Comparison of ENCODE assay signal across 12 cellular contexts in the genomic region with DNA sequence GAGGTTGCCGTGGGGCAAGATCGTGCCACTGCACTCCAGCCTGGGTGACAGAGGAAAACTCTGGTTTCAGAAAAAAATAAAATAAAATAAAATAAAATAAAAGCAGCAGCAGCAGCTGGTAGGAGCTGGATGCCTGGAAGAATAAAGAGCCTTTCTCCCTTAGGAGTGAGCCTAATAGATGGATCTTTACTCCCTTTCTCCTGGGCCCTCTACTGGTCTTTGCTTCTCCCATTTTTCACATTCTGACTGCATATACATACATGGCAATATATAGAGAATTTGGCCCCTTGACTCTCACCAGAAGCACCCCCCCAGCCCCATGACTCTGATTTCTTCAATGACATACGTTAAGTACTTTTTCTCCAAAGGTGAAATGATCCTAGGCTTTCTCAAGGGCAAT. TPM values are rescaled to one million over a fixed set of nuclear protein-coding genes. Genes with fewer than 3 reads are reported as not detected.
DNase-seq lines count a peak whose midpoint lies in the region; ATAC-seq, FAIRE-seq and TF ChIP-seq lines count a peak whose summit lies in the region.
"Had no signal": no experiment of that assay in that cellular context is flagged by ENCODE, and none has a peak within 500 bp of the region (broad histone marks: within the 10 kb centered on the region; RNA-seq: fewer than 3 reads in every experiment).

No MANE protein-coding gene starts in this region.

- H3K36me3 ChIP-seq in SK-N-SH (replicated peaks in 1 of 2; ENCODE audit: control insufficient read depth in 1 of 2, insufficient read depth in 2 of 2, low read length in 1 of 2) (no peaks in the 10 kb centered on the region), heart right ventricle (no peaks in the 10 kb centered on the region), sigmoid colon (no peaks in the 10 kb centered on the region), spleen (no peaks in the 10 kb centered on the region)

- no peak overlapping the region for H3K9ac ChIP-seq in SK-N-SH

- H3K4me1 ChIP-seq in SK-N-SH (ENCODE audit: control insufficient read depth in 1 of 2, insufficient read depth in 2 of 2, low read depth in 1 of 2, low read length in 1 of 2) (no peaks in the 10 kb centered on the region; a peak in 1 of 4 replicates), heart right ventricle (peaks cover 0 to 20% (median 11%) of the 10 kb centered on the region in 9 donors), sigmoid colon (no peaks in the 10 kb centered on the region), spleen (peaks cover 12 to 71% (median 41%) of the 10 kb centered on the region in 6 donors)

- H3K4me3 ChIP-seq in AG04449 (ENCODE audit: low read depth, low read length) (no peak overlapping the region), GM12864 (ENCODE audit: low read depth, low read length) (no peak overlapping the region), SK-N-SH (ENCODE audit: low read depth in 2 of 2, low read length in 1 of 2) (no peak overlapping the region), heart right ventricle (no peak overlapping the region), sigmoid colon (no peak overlapping the region), spleen (no peak overlapping the region)

- WGBS in SK-N-SH (ENCODE audit: low lambda C conversion rate): 97% methylated on average over 3 of the region's 3 CpGs
- 75 to 82% methylated on average over 3 of the region's 3 CpGs for WGBS in heart right ventricle, 2 donors
- WGBS in sigmoid colon, 2 donors: 92 to 93% methylated on average over 3 of the region's 3 CpGs
- WGBS in spleen, 5 donors: 88 to 95% (median 91%) methylated on average over 3 of the region's 3 CpGs

- H3K9me3 ChIP-seq in SK-N-SH (no peaks in the 10 kb centered on the region), heart right ventricle (no peaks in the 10 kb centered on the region), sigmoid colon (no peaks in the 10 kb centered on the region), spleen (no peaks in the 10 kb centered on the region)

- TF ChIP-seq CTCF in AG04449 (IDR thresholded peaks at IDR 0.05; ENCODE audit: insufficient read depth, low read length, missing control alignments) (peak; percentile 45), GM12864 (IDR thresholded peaks at IDR 0.05; ENCODE audit: low read depth, low read length, missing control alignments) (peak; percentile 20), SK-N-SH (IDR thresholded peaks at IDR 0.05) (peak; percentile 35), heart right ventricle (IDR thresholded peaks at IDR 0.05) (peak in 5 of 9 donors; percentile 23 to 49 (median 44)), sigmoid colon (IDR thresholded peaks at IDR 0.05) (no peak), spleen (IDR thresholded peaks at IDR 0.05 in 8 of 11, conservative IDR thresholded peaks at IDR 0.05 in 3 of 11) (no peak)

- no peak for TF ChIP-seq POLR2A in sigmoid colon (IDR thresholded peaks at IDR 0.05)
- no peak for TF ChIP-seq POLR2A in H54 (IDR thresholded peaks at IDR 0.05; ENCODE audit: low read depth, low read length)
- no peak for TF ChIP-seq POLR2A in spleen (IDR thresholded peaks at IDR 0.05)
- no peak for TF ChIP-seq POLR2A in erythroblast (IDR thresholded peaks at IDR 0.05; ENCODE audit: low read length)

- TF ChIP-seq RAD21 in SK-N-SH (IDR thresholded peaks at IDR 0.05; ENCODE audit: low read length): peak; percentile 44

- intact Hi-C loops in heart right ventricle (cut with DNase I): loop anchor here in 2 of 10 donors (5.0 to 10.0 kb wide), 2 partner anchors 127 to 134 kb away; no protein-coding TSS in a partner anchor
- intact Hi-C loops in sigmoid colon (cut with DNase I): no loop called here
- intact Hi-C loops in spleen (cut with DNase I; ENCODE audit: low total_unique reads): no loop called here

- no peaks in the 10 kb centered on the region for H3K79me2 ChIP-seq in SK-N-SH (ENCODE audit: insufficient read depth)

- FAIRE-seq in H54 (lab: Jason Lieb, UNC): no peak

- H4K20me1 ChIP-seq in SK-N-SH (ENCODE audit: insufficient read depth): no peaks in the 10 kb centered on the region

- POLR2A ChIA-PET in AG04449 (lab: Yijun Ruan, JAX) (interaction anchor here (1.0 kb wide), 1 partner anchor 9 kb away, joined by 4 read pairs; the partner anchor contains the start of gene MALT1), SK-N-SH (lab: Yijun Ruan, JAX) (no interaction called here)

- TF ChIP-seq EP300 in SK-N-SH (IDR thresholded peaks at IDR 0.05; ENCODE audit: borderline replicate concordance in 1 of 2, low read depth in 1 of 2, low read length in 1 of 2) (no peak), sigmoid colon (IDR thresholded peaks at IDR 0.05) (no peak)

- CTCF ChIA-PET in AG04449 (lab: Yijun Ruan, JAX) (interaction anchor here (0.6 to 1.5 kb wide), 5 partner anchors 9 to 131 kb away, joined by 3 to 5 read pairs (median 3); no protein-coding TSS in a partner anchor), SK-N-SH (lab: Yijun Ruan, JAX) (interaction anchor here (0.6 kb wide), 1 partner anchor 9 kb away, joined by 3 read pairs; no protein-coding TSS in a partner anchor)

- peak in 6 of 8 donors; percentile 45 to 73 (median 58) for ATAC-seq in heart right ventricle

- H3F3A ChIP-seq in SK-N-SH (replicated peaks; ENCODE audit: insufficient read depth): no peaks in the 10 kb centered on the region

- H3K9me2 ChIP-seq in SK-N-SH: no peaks in the 10 kb centered on the region

- H2AFZ ChIP-seq in SK-N-SH (ENCODE audit: low read depth): no peak overlapping the region

- H3K27ac ChIP-seq in SK-N-SH (ENCODE audit: low read depth in 2 of 2, low read length in 1 of 2) (no peak overlapping the region), heart right ventricle (no peak overlapping the region), sigmoid colon (no peak overlapping the region), spleen (peak overlapping the region in 1 of 8 donors; percentile 59)

- H3K27me3 ChIP-seq in SK-N-SH (ENCODE audit: insufficient read depth) (no peaks in the 10 kb centered on the region), heart right ventricle (no peaks in the 10 kb centered on the region), sigmoid colon (no peaks in the 10 kb centered on the region), spleen (replicated peaks in 1 of 7) (no peaks in the 10 kb centered on the region)

- no peak overlapping the region for H3K4me2 ChIP-seq in SK-N-SH

- DNase-seq in AG04449 (ENCODE audit: low read depth, low spot score) (no peak), GM12864 (ENCODE audit: low read depth) (no peak), SK-N-SH (no peak), heart right ventricle (no peak), sigmoid colon (no peak), H54 (ENCODE audit: insufficient read length, low spot score) (no peak), spleen (no peak), erythroblast (lab: John Stamatoyannopoulos, UW) (no peak)
- DNase-seq: head of caudate nucleus; NCI-H2171; nephron progenitor cell; stimulated activated CD4-positive, alpha-beta T cell treated with anti-CD3 and anti-CD28 coated beads, Interleukin-2, amount 100 ng/mL, for 24 hours had no signal

TF ChIP-seq in SK-N-SH, 30 proteins besides CTCF, POLR2A, EP300 and RAD21:
- TF ChIP-seq FOXM1 (IDR thresholded peaks at IDR 0.05; ENCODE audit: low read depth): no peak
- no peak for TF ChIP-seq FOXJ3 (CRISPR knock-in tag; IDR thresholded peaks at IDR 0.05)
- peak; percentile 17; the same call in 1 of the 2 replicates for TF ChIP-seq SMC3 (IDR thresholded peaks at IDR 0.05; ENCODE audit: low read depth, low read length)
- TF ChIP-seq TCF12 (IDR thresholded peaks at IDR 0.05): no peak
- no peak for TF ChIP-seq ZBTB33 (IDR thresholded peaks at IDR 0.05; ENCODE audit: borderline replicate concordance, low read depth)
- TF ChIP-seq GABPA (IDR thresholded peaks at IDR 0.05; ENCODE audit: low read depth): no peak

RNA-seq across cellular contexts. Expression of gene MALT1, which starts 9.8 kb away (rescaled TPM):
- polyA plus RNA-seq in SK-N-SH (2012; rRNA removed) (6.6 and 10.0 TPM in 2 replicates), heart right ventricle (10 to 100 TPM in 1 of 2 donors, 1 to 10 TPM in 1; 4.4 to 11.3 TPM), sigmoid colon (10 to 100 TPM in 1 of 3 donors, 1 to 10 TPM in 2; 5.3 to 13.5 (median 5.4) TPM), spleen (10 to 100 TPM; 13.3 to 16.8 (median 15.6) TPM)
- 9.1 and 10.1 TPM in 2 replicates for polyA plus RNA-seq in SK-N-SH (2012; cell fraction: cytosol; rRNA removed)
- polyA plus RNA-seq in SK-N-SH (2012; cell fraction: nucleus; rRNA removed): 6.4 and 16.0 TPM in 2 replicates
- total RNA-seq in heart right ventricle (10 to 100 TPM in 7 of 10 donors, 1 to 10 TPM in 3; 8.1 to 20.0 (median 10.6) TPM), sigmoid colon (10 to 100 TPM; 17.1 to 22.4 (median 18.4) TPM), spleen (10 to 100 TPM; 47.9 to 59.6 (median 51.3) TPM)

RNA-seq across cellular contexts. Expression of gene ALPK2, which starts 32.5 kb away (rescaled TPM):
- polyA plus RNA-seq in SK-N-SH (2012; rRNA removed) (8.9 and 17.5 TPM in 2 replicates), heart right ventricle (10 to 100 TPM in 1 of 2 donors, 1 to 10 TPM in 1; 7.8 to 39.5 TPM), sigmoid colon (1 to 10 TPM in 1 of 3 donors, not detected in 2; 1.5 TPM), spleen (1 to 10 TPM in 1 of 3 donors, under 1 TPM in 2; 0.93 to 2.1 (median 1.00) TPM)
- polyA plus RNA-seq in SK-N-SH (2012; cell fraction: cytosol; rRNA removed): 5.1 and 5.2 TPM in 2 replicates
- polyA plus RNA-seq in SK-N-SH (2012; cell fraction: nucleus; rRNA removed): 34.0 and 60.6 TPM in 2 replicates
- total RNA-seq in heart right ventricle (100 to 1,000 TPM; 166 to 271 (median 216) TPM), sigmoid colon (1 to 10 TPM in 1 of 4 donors, under 1 TPM in 2, not detected in 1; 0.36 to 2.0 (median 0.55) TPM), spleen (1 to 10 TPM in 3 of 7 donors, under 1 TPM in 4; 0.66 to 3.1 (median 0.94) TPM)

Comparison
In these comparisons a context has a peak if more than half of its experiments do, and no peak if none do; other contexts are left out.
1. CTCF ChIP-seq: peak in AG04449 (single experiment), GM12864 (single experiment), SK-N-SH (single experiment) and heart right ventricle (5 of 9); none in sigmoid colon (0 of 4) and spleen (0 of 11).